In genomic region chr19:18426416-18426767, GRCh38 we compare ENCODE assay signal across 14 cellular contexts. TPM values are rescaled to one million over a fixed set of nuclear protein-coding genes. Genes with fewer than 3 reads are reported as not detected.
DNase-seq lines count a peak whose midpoint lies in the region; ATAC-seq and TF ChIP-seq lines count a peak whose summit lies in the region.
"Had no signal": no experiment of that assay in that cellular context is flagged by ENCODE, and none has a peak within 500 bp of the region (broad histone marks: within the 10 kb centered on the region; RNA-seq: fewer than 3 reads in every experiment).

No MANE protein-coding gene starts in this region.

- H3K36me3 Mint-ChIP-seq in T-helper 17 cell (ENCODE audit: low read depth): no peaks in the 10 kb centered on the region
- no peaks in the 10 kb centered on the region for H3K36me3 Mint-ChIP-seq in WTC11
- H3K36me3 Mint-ChIP-seq: brain had no signal

- WGBS in heart right ventricle, 2 donors: 71 to 72% methylated on average over 8 of the region's 8 CpGs

- H3K4me3 ChIP-seq in BLaER1 treated with 17β-estradiol and CSF1 and Interleukin-3, amounts not matched to agents 10 nM and 100 nM: peak overlapping the region in 2 of 10 experiments; percentile 17 to 22; a peak in 3 of 20 replicates
- H3K4me3 ChIP-seq in heart right ventricle (peak overlapping the region in 1 of 10 donors; percentile 13), skeletal muscle tissue (ENCODE audit: low read length in 3 of 3) (peak overlapping the region in 2 of 3 donors; percentile 20 to 41)

- H3K4me1 ChIP-seq in BLaER1 treated with 17β-estradiol and CSF1 and Interleukin-3, amounts not matched to agents 10 nM and 100 nM: peaks cover 93 to 99% (median 95%) of the 10 kb centered on the region in 10 experiments
- H3K4me1 ChIP-seq in heart right ventricle (peaks cover 33 to 89% (median 68%) of the 10 kb centered on the region in 9 donors), skeletal muscle tissue (ENCODE audit: control insufficient read depth in 3 of 3, insufficient read depth in 3 of 3, low read length in 3 of 3) (peaks cover 28 to 44% (median 37%) of the 10 kb centered on the region in 3 donors)

- H3K27ac ChIP-seq in BLaER1 treated with 17β-estradiol and CSF1 and Interleukin-3, amounts not matched to agents 10 nM and 100 nM: peak overlapping the region in 8 of 11 experiments; percentile 7 to 69 (median 46); a peak in 14 of 22 replicates
- H3K27ac ChIP-seq in heart right ventricle (peak overlapping the region in 9 of 10 donors; percentile 39 to 80 (median 65)), skeletal muscle tissue (ENCODE audit: low read depth, low read length) (peak overlapping the region; percentile 72)

- H3K4me3 Mint-ChIP-seq in T-helper 17 cell (no peak overlapping the region), WTC11 (no peak overlapping the region)
- H3K4me3 Mint-ChIP-seq: activated CD4-positive, alpha-beta memory T cell treated with anti-CD3 and anti-CD28 coated beads for 36 hours had no signal

- H4K20me1 ChIP-seq in BLaER1 treated with 17β-estradiol and CSF1 and Interleukin-3, amounts not matched to agents 10 nM and 100 nM: peaks cover 61 to 95% (median 67%) of the 10 kb centered on the region in 11 experiments

- ATAC-seq in T-helper 17 cell: no peak
- ATAC-seq in heart right ventricle: peak in 3 of 8 donors; percentile 0 to 1 (median 0)
- ATAC-seq in WTC11: no peak

- no peaks in the 10 kb centered on the region for H3K9me3 ChIP-seq in BLaER1 treated with 17β-estradiol and CSF1 and Interleukin-3, amounts not matched to agents 10 nM and 100 nM (replicated peaks in 1 of 11)
- H3K9me3 ChIP-seq in T-helper 17 cell (ENCODE audit: control insufficient read depth, low read length, poor library complexity, severe bottlenecking) (no peaks in the 10 kb centered on the region), heart right ventricle (no peaks in the 10 kb centered on the region), skeletal muscle tissue (ENCODE audit: control insufficient read depth in 3 of 3, low read length in 3 of 3) (no peaks in the 10 kb centered on the region)

- H3K36me3 ChIP-seq in BLaER1 treated with 17β-estradiol and CSF1 and Interleukin-3, amounts not matched to agents 10 nM and 100 nM: peaks cover 0 to 31% (median 4%) of the 10 kb centered on the region in 11 experiments; a peak in 10 of 22 replicates
- H3K36me3 ChIP-seq in heart right ventricle (peaks cover 0 to 17% (median 0%) of the 10 kb centered on the region in 9 donors), skeletal muscle tissue (ENCODE audit: control insufficient read depth in 3 of 3, insufficient read depth in 3 of 3, low read length in 3 of 3) (no peaks in the 10 kb centered on the region)

- DNase-seq in T-helper 17 cell (no peak), heart right ventricle (no peak), NCI-H524 treated with DMSO at 0.1 percent for 48 hours (lab: John Stamatoyannopoulos, UW) (no peak), WTC11 (ENCODE audit: low spot score) (no peak)
- DNase-seq in stimulated activated CD4-positive, alpha-beta T cell treated with anti-CD3 and anti-CD28 coated beads, Interleukin-4, amount 100 ng/mL, for 4 hours: no peak
- DNase-seq in activated CD4-positive, alpha-beta T cell treated with anti-CD3 and anti-CD28 coated beads, Interleukin-2, amount 50 U/mL, for 1 hour: no peak
- DNase-seq: activated CD4-positive, alpha-beta memory T cell treated with anti-CD3 and anti-CD28 coated beads for 36 hours; activated effector memory CD4-positive, alpha-beta T cell treated with Interleukin-2 at 50 U/mL for 16 hours; DND-41; SHP77 treated with DMSO at 0.1 percent for 48 hours had no signal

- peak overlapping the region; percentile 36 to 67 (median 59); a peak in 21 of 22 replicates for H3K9ac ChIP-seq in BLaER1 treated with 17β-estradiol and CSF1 and Interleukin-3, amounts not matched to agents 10 nM and 100 nM
- peak overlapping the region; percentile 40 to 81 (median 59) for H3K9ac ChIP-seq in skeletal muscle tissue (ENCODE audit: low read depth in 1 of 3, low read length in 3 of 3)

- intact Hi-C loops in heart right ventricle (cut with DNase I): no loop called here

- H3K27me3 Mint-ChIP-seq in T-helper 17 cell (no peaks in the 10 kb centered on the region), WTC11 (ENCODE audit: low read depth) (no peaks in the 10 kb centered on the region)
- H3K27me3 Mint-ChIP-seq: activated CD4-positive, alpha-beta memory T cell treated with anti-CD3 and anti-CD28 coated beads for 36 hours; brain had no signal

- CTCF ChIA-PET in WTC11 (lab: Charles Lee): interaction anchor here (1.4 to 1.5 kb wide), 3 partner anchors 11 to 147 kb away, joined by 3 to 4 read pairs (median 4); no protein-coding TSS in a partner anchor

- H3K9me3 Mint-ChIP-seq in WTC11: no peaks in the 10 kb centered on the region
- H3K9me3 Mint-ChIP-seq: activated CD4-positive, alpha-beta memory T cell treated with anti-CD3 and anti-CD28 coated beads for 36 hours had no signal

- H3K27ac Mint-ChIP-seq in T-helper 17 cell (peak overlapping the region; percentile 94), WTC11 (no peak overlapping the region)
- H3K27ac Mint-ChIP-seq: activated CD4-positive, alpha-beta memory T cell treated with anti-CD3 and anti-CD28 coated beads for 36 hours had no signal

- H3K4me1 Mint-ChIP-seq in T-helper 17 cell: peaks cover 44% of the 10 kb centered on the region
- peaks cover 23% of the 10 kb centered on the region for H3K4me1 Mint-ChIP-seq in WTC11

- no peaks in the 10 kb centered on the region for H3K27me3 ChIP-seq in BLaER1 treated with 17β-estradiol and CSF1 and Interleukin-3, amounts not matched to agents 10 nM and 100 nM
- no peaks in the 10 kb centered on the region for H3K27me3 ChIP-seq in heart right ventricle
- no peaks in the 10 kb centered on the region for H3K27me3 ChIP-seq in skeletal muscle tissue (ENCODE audit: control insufficient read depth in 3 of 3, insufficient read depth in 3 of 3, low read length in 3 of 3)

- POLR2A ChIA-PET in WTC11 (lab: Charles Lee): no interaction called here

- TF ChIP-seq CTCF in heart right ventricle (IDR thresholded peaks at IDR 0.05): no peak
- no peak for TF ChIP-seq CTCF in WTC11 (IDR thresholded peaks at IDR 0.05)

- peak overlapping the region; percentile 85 to 98 (median 91) for H3K4me2 ChIP-seq in BLaER1 treated with 17β-estradiol and CSF1 and Interleukin-3, amounts not matched to agents 10 nM and 100 nM

TF ChIP-seq in WTC11, 78 proteins besides CTCF, POLR2A, EP300 and RAD21:
- TF ChIP-seq ESRRA (CRISPR knock-in tag; IDR thresholded peaks at IDR 0.05; ENCODE audit: borderline replicate concordance) (no peak), EMX1 (CRISPR knock-in tag; IDR thresholded peaks at IDR 0.05) (no peak), ZSCAN18 (CRISPR knock-in tag; IDR thresholded peaks at IDR 0.05) (no peak), FOXK1 (CRISPR knock-in tag; IDR thresholded peaks at IDR 0.05) (no peak), USF2 (CRISPR knock-in tag; IDR thresholded peaks at IDR 0.05) (no peak)

RNA-seq across cellular contexts. Expression of gene SSBP4, which starts 7.2 kb away (rescaled TPM):
- total RNA-seq in T-helper 17 cell: 100 to 1,000 TPM; 112 to 113 TPM
- 10 to 100 TPM; 17.6 to 47.1 (median 27.3) TPM for total RNA-seq in heart right ventricle
- 10 to 100 TPM; 41.3 to 51.6 TPM for polyA plus RNA-seq in heart right ventricle
- 79.3 TPM for total RNA-seq in skeletal muscle tissue
- total RNA-seq in WTC11 (2021): 44.5 to 51.2 TPM (median 47.4 TPM) in 3 replicates

RNA-seq across cellular contexts. Expression of gene ISYNA1, which starts 11.5 kb away (rescaled TPM):
- total RNA-seq in T-helper 17 cell (10 to 100 TPM; 37.6 to 39.6 TPM), heart right ventricle (10 to 100 TPM; 12.6 to 40.7 (median 18.0) TPM), skeletal muscle tissue (86.6 TPM), WTC11 (2021) (236 to 310 TPM (median 307 TPM) in 3 replicates)
- polyA plus RNA-seq in heart right ventricle: 100 to 1,000 TPM in 1 of 2 donors, 10 to 100 TPM in 1; 21.4 to 137 TPM

RNA-seq across cellular contexts. Expression of gene LRRC25, which starts 29.0 kb away (rescaled TPM):
- total RNA-seq in T-helper 17 cell (1 to 10 TPM in 1 of 2 donors, under 1 TPM in 1; 0.63 to 3.2 TPM), heart right ventricle (10 to 100 TPM in 1 of 10 donors, 1 to 10 TPM in 7, under 1 TPM in 2; 0.57 to 13.3 (median 1.8) TPM), skeletal muscle tissue (2.1 TPM), WTC11 (2021) (0.07 to 0.31 TPM (median 0.18 TPM) in 3 replicates)
- 1 to 10 TPM; 1.1 to 2.2 TPM for polyA plus RNA-seq in heart right ventricle
- total RNA-seq: activated CD4-positive, alpha-beta memory T cell treated with anti-CD3 and anti-CD28 coated beads for 36 hours; endothelial cell of umbilical vein had no signal
- polyA plus RNA-seq: endothelial cell of umbilical vein had no signal

RNA-seq across cellular contexts. Expression of gene GDF15, which starts 40.4 kb away (rescaled TPM):
- total RNA-seq in T-helper 17 cell (under 1 TPM; 0.29 to 0.85 TPM), heart right ventricle (1 to 10 TPM in 4 of 10 donors, under 1 TPM in 6; 0.44 to 2.5 (median 0.79) TPM), skeletal muscle tissue (1.0 TPM), WTC11 (2021) (18.3 to 27.3 TPM (median 19.1 TPM) in 3 replicates)
- under 1 TPM; 0.44 to 0.62 TPM for polyA plus RNA-seq in heart right ventricle
- total RNA-seq: activated CD4-positive, alpha-beta memory T cell treated with anti-CD3 and anti-CD28 coated beads for 36 hours had no signal
